ENCODE assay signal across 8 cellular contexts in genomic region chr5:158174918-158175663, GRCh38.
A peak's percentile ranks its signal among the peaks of the same experiment; 100 is the strongest.
DNase-seq lines count a peak whose midpoint lies in the region; ATAC-seq and TF ChIP-seq lines count a peak whose summit lies in the region.

No MANE protein-coding gene starts in this region.

- H3K36me3 ChIP-seq in SJCRH30 (no peaks in the 10 kb centered on the region), heart right ventricle (no peaks in the 10 kb centered on the region), psoas muscle (ENCODE audit: insufficient read depth in 1 of 2, low read depth in 1 of 2) (no peaks in the 10 kb centered on the region)

- TF ChIP-seq CTCF in heart right ventricle (IDR thresholded peaks at IDR 0.05) (peak; percentile 55 to 89 (median 81)), psoas muscle (IDR thresholded peaks at IDR 0.05) (peak; percentile 64)

- no peaks in the 10 kb centered on the region for H3K27me3 ChIP-seq in SJCRH30
- H3K27me3 ChIP-seq in heart right ventricle, result no peaks in the 10 kb centered on the region
- no peaks in the 10 kb centered on the region for H3K27me3 ChIP-seq in psoas muscle (ENCODE audit: insufficient read depth in 3 of 3, low read length in 2 of 3)

- H3K27ac Mint-ChIP-seq in activated naive CD8-positive, alpha-beta T cell treated with anti-CD3 and anti-CD28 coated beads, Interleukin-2, amount 50 U/mL, for 24 hours, result no peak overlapping the region

- peak; percentile 36 for DNase-seq in SIG-M5 treated with dmso at 0.1 percent for 504 hours (lab: John Stamatoyannopoulos, UW; ENCODE audit: unreplicated experiment)
- no peak for DNase-seq in SIG-M5 (lab: John Stamatoyannopoulos, UW)
- DNase-seq in Jurkat, Clone E6-1 (ENCODE audit: low read depth, low spot score), result peak; percentile 49
- peak; percentile 74 to 91 for DNase-seq in SJCRH30
- DNase-seq in activated naive CD8-positive, alpha-beta T cell treated with anti-CD3 and anti-CD28 coated beads, Interleukin-2, amount 50 U/mL, for 24 hours, result peak; percentile 67
- DNase-seq in heart right ventricle, result peak; percentile 62 to 87
- DNase-seq in psoas muscle, result peak; percentile 67 to 76

- H3K4me1 Mint-ChIP-seq in activated naive CD8-positive, alpha-beta T cell treated with anti-CD3 and anti-CD28 coated beads, Interleukin-2, amount 50 U/mL, for 24 hours, result no peaks in the 10 kb centered on the region

- intact Hi-C loops in heart right ventricle (cut with DNase I), result loop anchor here (1.0 to 10.0 kb wide), 17 partner anchors 98 to 958 kb away; no protein-coding TSS in a partner anchor
- intact Hi-C loops in psoas muscle (cut with DNase I), result loop anchor here (5.0 kb wide), 3 partner anchors 507 to 932 kb away; no protein-coding TSS in a partner anchor

- peaks cover 14% of the 10 kb centered on the region for H3K4me1 ChIP-seq in SJCRH30
- H3K4me1 ChIP-seq in heart right ventricle, result peaks cover 0 to 27% (median 14%) of the 10 kb centered on the region in 9 donors
- no peaks in the 10 kb centered on the region for H3K4me1 ChIP-seq in psoas muscle

- H3K9me3 Mint-ChIP-seq in activated naive CD8-positive, alpha-beta T cell treated with anti-CD3 and anti-CD28 coated beads, Interleukin-2, amount 50 U/mL, for 24 hours, result no peaks in the 10 kb centered on the region

- H3K9me3 ChIP-seq in SJCRH30 (replicated peaks) (no peaks in the 10 kb centered on the region), heart right ventricle (no peaks in the 10 kb centered on the region), psoas muscle (no peaks in the 10 kb centered on the region)

- no peaks in the 10 kb centered on the region for H3K36me3 Mint-ChIP-seq in activated naive CD8-positive, alpha-beta T cell treated with anti-CD3 and anti-CD28 coated beads, Interleukin-2, amount 50 U/mL, for 24 hours (ENCODE audit: low read depth)

- no peaks in the 10 kb centered on the region for H3K27me3 Mint-ChIP-seq in activated naive CD8-positive, alpha-beta T cell treated with anti-CD3 and anti-CD28 coated beads, Interleukin-2, amount 50 U/mL, for 24 hours

- WGBS in heart right ventricle, 2 donors, result 18 to 19% methylated on average over 7 of the region's 7 CpGs
- WGBS in psoas muscle, 3 donors, result 29 to 35% (median 33%) methylated on average over 7 of the region's 7 CpGs

- H3K4me3 Mint-ChIP-seq in activated naive CD8-positive, alpha-beta T cell treated with anti-CD3 and anti-CD28 coated beads, Interleukin-2, amount 50 U/mL, for 24 hours, result no peak overlapping the region

- no peak overlapping the region for H3K4me3 ChIP-seq in Jurkat, Clone E6-1 (ENCODE audit: low read length)
- H3K4me3 ChIP-seq in SJCRH30 (no peak overlapping the region), heart right ventricle (no peak overlapping the region), psoas muscle (no peak overlapping the region)

- peak; percentile 54 for ATAC-seq in activated naive CD8-positive, alpha-beta T cell treated with anti-CD3 and anti-CD28 coated beads, Interleukin-2, amount 50 U/mL, for 24 hours
- peak; percentile 75 to 95 (median 92) for ATAC-seq in heart right ventricle
- peak in 3 of 4 donors; percentile 52 to 78 (median 67) for ATAC-seq in psoas muscle
- ATAC-seq in GM19397 (IDR thresholded peaks at IDR 0.05; ENCODE audit: unreplicated experiment), result no peak

- peak overlapping the region; percentile 16; the same call in 1 of the 2 replicates for H3K27ac ChIP-seq in SJCRH30
- peak overlapping the region in 8 of 10 donors; percentile 4 to 80 (median 69) for H3K27ac ChIP-seq in heart right ventricle
- no peak overlapping the region for H3K27ac ChIP-seq in psoas muscle
